ENCODE assay signal across 23 cellular contexts in genomic region chr3:70985572-70985971, GRCh38.
DNase-seq lines count a peak whose midpoint lies in the region; ATAC-seq and TF ChIP-seq lines count a peak whose summit lies in the region.
"Had no signal": no experiment of that assay in that cellular context is flagged by ENCODE, and none has a peak within 500 bp of the region (broad histone marks: within the 10 kb centered on the region; RNA-seq: fewer than 3 reads in every experiment).

No MANE protein-coding gene starts in this region.

- H3K9me3 ChIP-seq in ascending aorta (no peaks in the 10 kb centered on the region), Caco-2 (no peaks in the 10 kb centered on the region)
- H3K9me3 ChIP-seq: right lobe of liver had no signal

- H3K27ac Mint-ChIP-seq in activated CD8-positive, alpha-beta T cell treated with anti-CD3 and anti-CD28 coated beads for 36 hours = peak overlapping the region; percentile 55
- H3K27ac Mint-ChIP-seq in activated CD8-positive, alpha-beta T cell treated with anti-CD3 and anti-CD28 coated beads, Interleukin-2, amount 10 ng/mL, durations not matched to agents 7 days and 5 days = no peak overlapping the region
- H3K27ac Mint-ChIP-seq in mesothelial cell of epicardium = peak overlapping the region; percentile 86
- no peak overlapping the region for H3K27ac Mint-ChIP-seq in Caco-2 (ENCODE audit: unreplicated experiment)
- H3K27ac Mint-ChIP-seq: activated B cell treated with CpG ODN at 0.5 μM for 24 hours had no signal

- no peak for DNase-seq in activated CD8-positive, alpha-beta T cell treated with anti-CD3 and anti-CD28 coated beads for 36 hours
- no peak for DNase-seq in activated CD8-positive, alpha-beta T cell treated with anti-CD3 and anti-CD28 coated beads, Interleukin-2, amount 10 ng/mL, durations not matched to agents 7 days and 5 days
- DNase-seq in ascending aorta (ENCODE audit: low spot score in 2 of 2) (no peak), mesothelial cell of epicardium (ENCODE audit: low spot score in 2 of 2, unreplicated experiment in 2 of 2) (no peak), substantia nigra (lab: John Stamatoyannopoulos, UW) (peak in 1 of 49 donors; percentile 3), left lobe of liver (ENCODE audit: low spot score) (no peak), NCI-H1694 (lab: John Stamatoyannopoulos, UW) (no peak), Caco-2 (no peak)
- DNase-seq: activated B cell treated with CpG ODN at 0.5 μM for 24 hours; activated CD4-positive, alpha-beta T cell treated with anti-CD3 and anti-CD28 coated beads, Interleukin-2, amount 50 U/mL, for 4 hours; activated naive CD4-positive, alpha-beta T cell treated with Interleukin-2 at 50 U/mL for 16 hours; CD8-positive, alpha-beta memory T cell; effector memory CD4-positive, alpha-beta T cell; GF-D8; HCEC 1CT; MM.1S; NCI-H146; NCI-H748 treated with DMSO at 0.1 percent for 48 hours; occipital lobe; right lobe of liver; T-helper 9 cell; trophoblast cell had no signal

- H3K4me3 ChIP-seq in ascending aorta (no peak overlapping the region), Caco-2 (ENCODE audit: low read depth, low read length) (no peak overlapping the region)
- H3K4me3 ChIP-seq: right lobe of liver had no signal

- intact Hi-C loops in activated CD8-positive, alpha-beta T cell treated with anti-CD3 and anti-CD28 coated beads for 36 hours (cut with micrococcal nuclease) = no loop called here
- intact Hi-C loops in ascending aorta (cut with DNase I) = loop anchor here (5.0 to 10.0 kb wide), 2 partner anchors 72 to 599 kb away; partner anchors contain the start of gene FOXP1
- intact Hi-C loops in Caco-2 (cut with micrococcal nuclease; ENCODE audit: unreplicated experiment) = no loop called here

- H3K9me3 Mint-ChIP-seq in activated CD8-positive, alpha-beta T cell treated with anti-CD3 and anti-CD28 coated beads for 36 hours = no peaks in the 10 kb centered on the region
- H3K9me3 Mint-ChIP-seq in activated CD8-positive, alpha-beta T cell treated with anti-CD3 and anti-CD28 coated beads, Interleukin-2, amount 10 ng/mL, durations not matched to agents 7 days and 5 days (ENCODE audit: insufficient read depth) = no peaks in the 10 kb centered on the region
- H3K9me3 Mint-ChIP-seq in mesothelial cell of epicardium (no peaks in the 10 kb centered on the region), Caco-2 (ENCODE audit: unreplicated experiment) (no peaks in the 10 kb centered on the region)
- H3K9me3 Mint-ChIP-seq: activated B cell treated with CpG ODN at 0.5 μM for 24 hours; CD8-positive, alpha-beta memory T cell had no signal

- TF ChIP-seq CTCF in activated CD8-positive, alpha-beta T cell treated with anti-CD3 and anti-CD28 coated beads for 36 hours (IDR thresholded peaks at IDR 0.05) = no peak
- no peak for TF ChIP-seq CTCF in ascending aorta (IDR thresholded peaks at IDR 0.05)
- no peak for TF ChIP-seq CTCF in mesothelial cell of epicardium (IDR thresholded peaks at IDR 0.05; ENCODE audit: unreplicated experiment)
- no peak for TF ChIP-seq CTCF in Caco-2 (IDR thresholded peaks at IDR 0.05; ENCODE audit: insufficient read depth in 1 of 2, low read depth in 1 of 2, low read length in 1 of 2, severe bottlenecking in 1 of 2, unreplicated experiment in 1 of 2)

- H3K27me3 ChIP-seq in ascending aorta = no peaks in the 10 kb centered on the region
- H3K27me3 ChIP-seq in Caco-2 (replicated peaks; ENCODE audit: control insufficient read depth, insufficient read depth, low read length) = no peaks in the 10 kb centered on the region
- H3K27me3 ChIP-seq: right lobe of liver had no signal

- H3K27me3 Mint-ChIP-seq in activated CD8-positive, alpha-beta T cell treated with anti-CD3 and anti-CD28 coated beads for 36 hours = no peaks in the 10 kb centered on the region
- no peaks in the 10 kb centered on the region for H3K27me3 Mint-ChIP-seq in activated CD8-positive, alpha-beta T cell treated with anti-CD3 and anti-CD28 coated beads, Interleukin-2, amount 10 ng/mL, durations not matched to agents 7 days and 5 days (ENCODE audit: low read depth)
- H3K27me3 Mint-ChIP-seq in mesothelial cell of epicardium (ENCODE audit: low read depth) = no peaks in the 10 kb centered on the region
- H3K27me3 Mint-ChIP-seq in Caco-2 (ENCODE audit: insufficient read depth, unreplicated experiment) = no peaks in the 10 kb centered on the region
- H3K27me3 Mint-ChIP-seq: activated B cell treated with CpG ODN at 0.5 μM for 24 hours; CD8-positive, alpha-beta memory T cell had no signal

- peaks cover 14 to 78% of the 10 kb centered on the region in 2 donors for H3K4me1 ChIP-seq in ascending aorta
- no peaks in the 10 kb centered on the region for H3K4me1 ChIP-seq in Caco-2

- CTCF ChIA-PET in activated CD8-positive, alpha-beta T cell treated with anti-CD3 and anti-CD28 coated beads for 36 hours (lab: Charles Lee) = no interaction called here
- CTCF ChIA-PET in activated CD8-positive, alpha-beta T cell treated with anti-CD3 and anti-CD28 coated beads, Interleukin-2, amount 10 ng/mL, durations not matched to agents 7 days and 5 days (lab: Charles Lee) = interaction anchor here (1.0 kb wide), 1 partner anchor 432 kb away, joined by 3 read pairs; no protein-coding TSS in a partner anchor
- CTCF ChIA-PET in Caco-2 (lab: Charles Lee) = no interaction called here

- no peak for ATAC-seq in activated CD8-positive, alpha-beta T cell treated with anti-CD3 and anti-CD28 coated beads for 36 hours
- ATAC-seq in activated CD8-positive, alpha-beta T cell treated with anti-CD3 and anti-CD28 coated beads, Interleukin-2, amount 10 ng/mL, durations not matched to agents 7 days and 5 days = no peak
- no peak for ATAC-seq in left lobe of liver
- ATAC-seq: right lobe of liver had no signal

- H3K27ac ChIP-seq in ascending aorta (peak overlapping the region; percentile 82 to 93), substantia nigra (ENCODE audit: low read depth, low read length, poor library complexity, severe bottlenecking) (peak overlapping the region; percentile 17)
- H3K27ac ChIP-seq: 22Rv1, right lobe of liver had no signal

- BruUV-seq in Caco-2 (replicated peaks; lab: Mats Ljungman, UMichigan) = no TSS peak

- peaks cover 8 to 30% of the 10 kb centered on the region in 2 donors for H3K36me3 ChIP-seq in ascending aorta
- H3K36me3 ChIP-seq in Caco-2 (ENCODE audit: control insufficient read depth, insufficient read depth, low read length) = peaks cover 4% of the 10 kb centered on the region; the same call in 1 of the 2 replicates

- POLR2A ChIA-PET in activated CD8-positive, alpha-beta T cell treated with anti-CD3 and anti-CD28 coated beads for 36 hours (lab: Charles Lee) = interaction anchor here (1.0 kb wide), 1 partner anchor 97 kb away, joined by 3 read pairs; no protein-coding TSS in a partner anchor
- POLR2A ChIA-PET in activated CD8-positive, alpha-beta T cell treated with anti-CD3 and anti-CD28 coated beads, Interleukin-2, amount 10 ng/mL, durations not matched to agents 7 days and 5 days (lab: Charles Lee) = no interaction called here
- POLR2A ChIA-PET in Caco-2 (lab: Charles Lee) = no interaction called here

- peaks cover 71% of the 10 kb centered on the region for H3K4me1 Mint-ChIP-seq in activated CD8-positive, alpha-beta T cell treated with anti-CD3 and anti-CD28 coated beads for 36 hours (ENCODE audit: low read depth)
- peaks cover 54% of the 10 kb centered on the region for H3K4me1 Mint-ChIP-seq in activated CD8-positive, alpha-beta T cell treated with anti-CD3 and anti-CD28 coated beads, Interleukin-2, amount 10 ng/mL, durations not matched to agents 7 days and 5 days (ENCODE audit: low read depth)
- H3K4me1 Mint-ChIP-seq in mesothelial cell of epicardium (peaks cover 62% of the 10 kb centered on the region), Caco-2 (ENCODE audit: low read depth, unreplicated experiment) (peaks cover 5% of the 10 kb centered on the region)

- peaks cover 76% of the 10 kb centered on the region for H3K36me3 Mint-ChIP-seq in activated CD8-positive, alpha-beta T cell treated with anti-CD3 and anti-CD28 coated beads for 36 hours (ENCODE audit: low read depth)
- peaks cover 86% of the 10 kb centered on the region for H3K36me3 Mint-ChIP-seq in activated CD8-positive, alpha-beta T cell treated with anti-CD3 and anti-CD28 coated beads, Interleukin-2, amount 10 ng/mL, durations not matched to agents 7 days and 5 days (ENCODE audit: low read depth)
- H3K36me3 Mint-ChIP-seq in mesothelial cell of epicardium (peaks cover 26% of the 10 kb centered on the region), Caco-2 (ENCODE audit: insufficient read depth, unreplicated experiment) (peaks cover 81% of the 10 kb centered on the region)

- H3K4me3 Mint-ChIP-seq in activated CD8-positive, alpha-beta T cell treated with anti-CD3 and anti-CD28 coated beads for 36 hours = no peak overlapping the region
- H3K4me3 Mint-ChIP-seq in activated CD8-positive, alpha-beta T cell treated with anti-CD3 and anti-CD28 coated beads, Interleukin-2, amount 10 ng/mL, durations not matched to agents 7 days and 5 days = no peak overlapping the region
- no peak overlapping the region for H3K4me3 Mint-ChIP-seq in mesothelial cell of epicardium
- H3K4me3 Mint-ChIP-seq in Caco-2 (ENCODE audit: unreplicated experiment) = no peak overlapping the region
- H3K4me3 Mint-ChIP-seq: activated B cell treated with CpG ODN at 0.5 μM for 24 hours; CD8-positive, alpha-beta memory T cell had no signal

Comparison
In these comparisons a context has a peak if more than half of its experiments do, and no peak if none do; other contexts are left out.
1. H3K27ac Mint-ChIP-seq: peak in activated CD8-positive, alpha-beta T cell treated with anti-CD3 and anti-CD28 coated beads for 36 hours (single experiment) and mesothelial cell of epicardium (single experiment); none in activated CD8-positive, alpha-beta T cell treated with anti-CD3 and anti-CD28 coated beads, Interleukin-2, amount 10 ng/mL, durations not matched to agents 7 days and 5 days (single experiment) and Caco-2 (single experiment).